ENCODE assay signal across 21 cellular contexts in the genomic region with DNA sequence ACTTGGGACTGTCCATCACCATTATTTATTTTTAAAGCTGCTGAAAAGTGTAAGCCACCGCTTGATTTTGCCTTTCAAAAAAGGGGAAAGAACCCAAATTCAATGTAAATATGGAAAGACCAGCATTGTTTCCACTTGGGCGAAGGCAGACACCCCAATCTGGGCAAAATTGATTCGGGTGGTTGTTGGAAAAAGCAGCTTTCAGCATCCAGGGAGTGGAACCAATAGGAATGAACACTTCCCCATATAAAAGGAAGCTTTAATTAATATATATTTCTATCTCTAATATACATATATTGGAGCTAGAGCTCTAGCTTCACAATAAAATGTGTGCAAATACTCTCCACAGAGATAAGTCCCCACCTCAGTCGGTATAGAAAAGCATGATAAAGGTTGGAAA. TPM values are rescaled to one million over a fixed set of nuclear protein-coding genes. Genes with fewer than 3 reads are reported as not detected.
DNase-seq lines count a peak whose midpoint lies in the region; ATAC-seq, FAIRE-seq and TF ChIP-seq lines count a peak whose summit lies in the region.
"Had no signal": no experiment of that assay in that cellular context is flagged by ENCODE, and none has a peak within 500 bp of the region (broad histone marks: within the 10 kb centered on the region; RNA-seq: fewer than 3 reads in every experiment).

A gene (plus strand): TSS at position 301 of the 400 bp plus-strand sequence. CDS start 530 bp downstream, outside the sequence.

- ATAC-seq in WTC11: no peak

- TF ChIP-seq CTCF in BE2C (IDR thresholded peaks at IDR 0.05; ENCODE audit: low read depth, low read length) (no peak), WTC11 (IDR thresholded peaks at IDR 0.05) (no peak), testis (IDR thresholded peaks at IDR 0.05) (no peak)

- no peak for FAIRE-seq in GM19239 (lab: Jason Lieb, UNC)
- FAIRE-seq: G401.6 had no signal

- H3K4me1 ChIP-seq in BE2C: no peaks in the 10 kb centered on the region
- 0 out of 2 replicates have a peak, but pooled peaks cover 5% of the 10 kb centered on the region for H3K4me1 ChIP-seq in ES-I3 (ENCODE audit: insufficient read depth, low read length)
- peaks cover 26% of the 10 kb centered on the region for H3K4me1 ChIP-seq in iPS-18a (ENCODE audit: control insufficient read depth, low read depth, low read length)
- H3K4me1 ChIP-seq in testis: no peaks in the 10 kb centered on the region

- no peaks in the 10 kb centered on the region for H3K36me3 Mint-ChIP-seq in WTC11

- H3K27ac ChIP-seq in iPS-18a (ENCODE audit: low read length): no peak within 1 kb of the TSS
- H3K27ac ChIP-seq in testis: no peak within 1 kb of the TSS
- H3K27ac ChIP-seq: PC-9 had no signal

- H3K36me3 ChIP-seq in BE2C (no peaks in the 10 kb centered on the region), ES-I3 (ENCODE audit: insufficient read depth, low read length) (no peaks in the 10 kb centered on the region), iPS-18a (ENCODE audit: control insufficient read depth, low read depth, low read length) (no peaks in the 10 kb centered on the region), testis (ENCODE audit: low read depth, missing control alignments) (no peaks in the 10 kb centered on the region)
- H3K36me3 ChIP-seq: HAP-1, MG63 had no signal

- H3K9me3 ChIP-seq in BE2C (no peaks in the 10 kb centered on the region), ES-I3 (ENCODE audit: control insufficient read depth, insufficient read depth, low read length) (no peaks in the 10 kb centered on the region), iPS-18a (ENCODE audit: control insufficient read depth, low read depth, low read length) (peaks cover 5% of the 10 kb centered on the region), testis (no peaks in the 10 kb centered on the region)
- H3K9me3 ChIP-seq: HAP-1, MG63 had no signal

- DNase-seq in BE2C (no peak), WTC11 (ENCODE audit: low spot score) (no peak), NCI-H345 treated with DMSO at 0.1 percent for 48 hours (lab: John Stamatoyannopoulos, UW; ENCODE audit: unreplicated experiment) (no peak), testis (no peak), GM19239 (ENCODE audit: insufficient read length, low spot score) (no peak)
- DNase-seq: AML-193, DMS79 treated with DMSO at 0.1 percent for 48 hours, Kasumi-1, MG63, NCI-H1092, NCI-H1436 treated with DMSO at 0.1 percent for 48 hours, NCI-H2029, NCI-H345, NCI-H526, PC-9 had no signal

- intact Hi-C loops in testis (cut with DNase I; ENCODE audit: low total_unique reads): no loop called here

- no peak for TF ChIP-seq POLR2A in testis (IDR thresholded peaks at IDR 0.05)

- CTCF ChIA-PET in WTC11 (lab: Charles Lee): no interaction called here

- peak within 1 kb of the TSS; percentile 22; the same call in 1 of the 2 replicates for H3K9ac ChIP-seq in ES-I3 (ENCODE audit: low read depth, low read length)
- H3K9ac ChIP-seq in iPS-18a (ENCODE audit: low read length): no peak within 1 kb of the TSS

- H3K4me3 ChIP-seq in BE2C (ENCODE audit: low read depth, low read length) (peak within 1 kb of the TSS; percentile 49), iPS-18a (ENCODE audit: low read length) (peak within 1 kb of the TSS; percentile 59), testis (no peak within 1 kb of the TSS)
- H3K4me3 ChIP-seq: HAP-1, MG63, PC-9 had no signal

- peaks cover 61% of the 10 kb centered on the region for H3K4me1 Mint-ChIP-seq in WTC11
- H3K4me1 Mint-ChIP-seq: CD14-positive monocyte had no signal

- peaks cover 100% of the 10 kb centered on the region for H3K27me3 Mint-ChIP-seq in WTC11 (ENCODE audit: low read depth)

- POLR2A ChIA-PET in WTC11 (lab: Charles Lee): no interaction called here

- no peak within 1 kb of the TSS for H3K27ac Mint-ChIP-seq in WTC11

- H3K27me3 ChIP-seq in BE2C (peaks cover 41% of the 10 kb centered on the region), iPS-18a (ENCODE audit: control insufficient read depth, insufficient read depth, low read length) (peaks cover 100% of the 10 kb centered on the region), testis (no peaks in the 10 kb centered on the region)

- WGBS in testis, 2 donors: 19 to 26% methylated on average over 4 of the region's 4 CpGs

- no peaks in the 10 kb centered on the region for H3K9me3 Mint-ChIP-seq in WTC11

- H3K4me3 Mint-ChIP-seq in WTC11: peak within 1 kb of the TSS; percentile 78

TF ChIP-seq in WTC11, 78 proteins besides CTCF, POLR2A, EP300 and RAD21 (continues in another document):
- TF ChIP-seq NFE2L1 (CRISPR knock-in tag; IDR thresholded peaks at IDR 0.05): no peak
- TF ChIP-seq, protein P1, sequence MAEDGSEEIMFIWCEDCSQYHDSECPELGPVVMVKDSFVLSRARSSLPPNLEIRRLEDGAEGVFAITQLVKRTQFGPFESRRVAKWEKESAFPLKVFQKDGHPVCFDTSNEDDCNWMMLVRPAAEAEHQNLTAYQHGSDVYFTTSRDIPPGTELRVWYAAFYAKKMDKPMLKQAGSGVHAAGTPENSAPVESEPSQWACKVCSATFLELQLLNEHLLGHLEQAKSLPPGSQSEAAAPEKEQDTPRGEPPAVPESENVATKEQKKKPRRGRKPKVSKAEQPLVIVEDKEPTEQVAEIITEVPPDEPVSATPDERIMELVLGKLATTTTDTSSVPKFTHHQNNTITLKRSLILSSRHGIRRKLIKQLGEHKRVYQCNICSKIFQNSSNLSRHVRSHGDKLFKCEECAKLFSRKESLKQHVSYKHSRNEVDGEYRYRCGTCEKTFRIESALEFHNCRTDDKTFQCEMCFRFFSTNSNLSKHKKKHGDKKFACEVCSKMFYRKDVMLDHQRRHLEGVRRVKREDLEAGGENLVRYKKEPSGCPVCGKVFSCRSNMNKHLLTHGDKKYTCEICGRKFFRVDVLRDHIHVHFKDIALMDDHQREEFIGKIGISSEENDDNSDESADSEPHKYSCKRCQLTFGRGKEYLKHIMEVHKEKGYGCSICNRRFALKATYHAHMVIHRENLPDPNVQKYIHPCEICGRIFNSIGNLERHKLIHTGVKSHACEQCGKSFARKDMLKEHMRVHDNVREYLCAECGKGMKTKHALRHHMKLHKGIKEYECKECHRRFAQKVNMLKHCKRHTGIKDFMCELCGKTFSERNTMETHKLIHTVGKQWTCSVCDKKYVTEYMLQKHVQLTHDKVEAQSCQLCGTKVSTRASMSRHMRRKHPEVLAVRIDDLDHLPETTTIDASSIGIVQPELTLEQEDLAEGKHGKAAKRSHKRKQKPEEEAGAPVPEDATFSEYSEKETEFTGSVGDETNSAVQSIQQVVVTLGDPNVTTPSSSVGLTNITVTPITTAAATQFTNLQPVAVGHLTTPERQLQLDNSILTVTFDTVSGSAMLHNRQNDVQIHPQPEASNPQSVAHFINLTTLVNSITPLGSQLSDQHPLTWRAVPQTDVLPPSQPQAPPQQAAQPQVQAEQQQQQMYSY (CRISPR knock-in tag; IDR thresholded peaks at IDR 0.05): no peak
- TF ChIP-seq, protein P2, sequence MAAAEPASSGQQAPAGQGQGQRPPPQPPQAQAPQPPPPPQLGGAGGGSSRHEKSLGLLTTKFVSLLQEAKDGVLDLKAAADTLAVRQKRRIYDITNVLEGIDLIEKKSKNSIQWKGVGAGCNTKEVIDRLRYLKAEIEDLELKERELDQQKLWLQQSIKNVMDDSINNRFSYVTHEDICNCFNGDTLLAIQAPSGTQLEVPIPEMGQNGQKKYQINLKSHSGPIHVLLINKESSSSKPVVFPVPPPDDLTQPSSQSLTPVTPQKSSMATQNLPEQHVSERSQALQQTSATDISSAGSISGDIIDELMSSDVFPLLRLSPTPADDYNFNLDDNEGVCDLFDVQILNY (CRISPR knock-in tag; IDR thresholded peaks at IDR 0.05): no peak
- TF ChIP-seq, protein P3, sequence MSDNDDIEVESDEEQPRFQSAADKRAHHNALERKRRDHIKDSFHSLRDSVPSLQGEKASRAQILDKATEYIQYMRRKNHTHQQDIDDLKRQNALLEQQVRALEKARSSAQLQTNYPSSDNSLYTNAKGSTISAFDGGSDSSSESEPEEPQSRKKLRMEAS (CRISPR knock-in tag; IDR thresholded peaks at IDR 0.05): no peak
- TF ChIP-seq, protein P4, sequence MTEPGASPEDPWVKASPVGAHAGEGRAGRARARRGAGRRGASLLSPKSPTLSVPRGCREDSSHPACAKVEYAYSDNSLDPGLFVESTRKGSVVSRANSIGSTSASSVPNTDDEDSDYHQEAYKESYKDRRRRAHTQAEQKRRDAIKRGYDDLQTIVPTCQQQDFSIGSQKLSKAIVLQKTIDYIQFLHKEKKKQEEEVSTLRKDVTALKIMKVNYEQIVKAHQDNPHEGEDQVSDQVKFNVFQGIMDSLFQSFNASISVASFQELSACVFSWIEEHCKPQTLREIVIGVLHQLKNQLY (CRISPR knock-in tag; IDR thresholded peaks at IDR 0.05): no peak
- no peak for TF ChIP-seq ZBTB21 (CRISPR knock-in tag; IDR thresholded peaks at IDR 0.05; ENCODE audit: borderline replicate concordance)
- TF ChIP-seq JAZF1 (CRISPR knock-in tag; IDR thresholded peaks at IDR 0.05): no peak
- no peak for TF ChIP-seq NFYB (CRISPR knock-in tag; conservative IDR thresholded peaks at IDR 0.05; ENCODE audit: low read depth)
- TF ChIP-seq, protein P5, sequence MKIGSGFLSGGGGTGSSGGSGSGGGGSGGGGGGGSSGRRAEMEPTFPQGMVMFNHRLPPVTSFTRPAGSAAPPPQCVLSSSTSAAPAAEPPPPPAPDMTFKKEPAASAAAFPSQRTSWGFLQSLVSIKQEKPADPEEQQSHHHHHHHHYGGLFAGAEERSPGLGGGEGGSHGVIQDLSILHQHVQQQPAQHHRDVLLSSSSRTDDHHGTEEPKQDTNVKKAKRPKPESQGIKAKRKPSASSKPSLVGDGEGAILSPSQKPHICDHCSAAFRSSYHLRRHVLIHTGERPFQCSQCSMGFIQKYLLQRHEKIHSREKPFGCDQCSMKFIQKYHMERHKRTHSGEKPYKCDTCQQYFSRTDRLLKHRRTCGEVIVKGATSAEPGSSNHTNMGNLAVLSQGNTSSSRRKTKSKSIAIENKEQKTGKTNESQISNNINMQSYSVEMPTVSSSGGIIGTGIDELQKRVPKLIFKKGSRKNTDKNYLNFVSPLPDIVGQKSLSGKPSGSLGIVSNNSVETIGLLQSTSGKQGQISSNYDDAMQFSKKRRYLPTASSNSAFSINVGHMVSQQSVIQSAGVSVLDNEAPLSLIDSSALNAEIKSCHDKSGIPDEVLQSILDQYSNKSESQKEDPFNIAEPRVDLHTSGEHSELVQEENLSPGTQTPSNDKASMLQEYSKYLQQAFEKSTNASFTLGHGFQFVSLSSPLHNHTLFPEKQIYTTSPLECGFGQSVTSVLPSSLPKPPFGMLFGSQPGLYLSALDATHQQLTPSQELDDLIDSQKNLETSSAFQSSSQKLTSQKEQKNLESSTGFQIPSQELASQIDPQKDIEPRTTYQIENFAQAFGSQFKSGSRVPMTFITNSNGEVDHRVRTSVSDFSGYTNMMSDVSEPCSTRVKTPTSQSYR (CRISPR knock-in tag; IDR thresholded peaks at IDR 0.05): no peak

RNA-seq across cellular contexts. Expression of the gene that starts here (rescaled TPM):
- polyA plus RNA-seq in BE2C (2012; ENCODE audit: insufficient read depth, insufficient read length, low read depth): 0.34 TPM
- total RNA-seq in WTC11 (2021) (not detected in 3 replicates), testis (not detected)
- not detected for polyA plus RNA-seq in testis (ENCODE audit: insufficient read depth, low read depth, low replicate concordance)
- total RNA-seq: HT-29, PC-9 had no signal
- polyA plus RNA-seq: CD14-positive monocyte had no signal

Comparison
In these comparisons a context has a peak if more than half of its experiments do, and no peak if none do; other contexts are left out.
1. H3K4me3 ChIP-seq: peak in BE2C (single experiment) and iPS-18a (single experiment); none in testis (0 of 2).